1 cellular context compared by ENCODE assay signal in genomic region chr10:133520193-133520738, GRCh38.
TF ChIP-seq lines count a peak whose summit lies in the region.

No MANE protein-coding gene starts in this region.

TF ChIP-seq in HEK293, 187 proteins besides CTCF, POLR2A, EP300 and RAD21 (continued from another document and continues in another):
- TF ChIP-seq ZNF354C (tag by site-specific recombination; IDR thresholded peaks at IDR 0.05; ENCODE audit: borderline replicate concordance, low read depth) (no peak), ZNF37A (tag by site-specific recombination; IDR thresholded peaks at IDR 0.05) (no peak), ZNF664 (tag by site-specific recombination; IDR thresholded peaks at IDR 0.05) (no peak), ZNF692 (tag by site-specific recombination; IDR thresholded peaks at IDR 0.05) (peak; percentile 73), ZBTB48 (tag by site-specific recombination; IDR thresholded peaks at IDR 0.05) (peak; percentile 54; the same call in 1 of the 2 replicates), ZNF514 (tag by site-specific recombination; IDR thresholded peaks at IDR 0.05) (no peak), ZNF23 (tag by site-specific recombination; IDR thresholded peaks at IDR 0.05; ENCODE audit: borderline replicate concordance) (no peak), ZBTB21 (tag by site-specific recombination; IDR thresholded peaks at IDR 0.05) (no peak), ZNF335 (tag by site-specific recombination; conservative IDR thresholded peaks at IDR 0.05) (peak; percentile 75), ZFP41 (tag by site-specific recombination; IDR thresholded peaks at IDR 0.05; ENCODE audit: borderline replicate concordance) (no peak), ZNF785 (tag by site-specific recombination; IDR thresholded peaks at IDR 0.05) (no peak), ZNF530 (tag by site-specific recombination; IDR thresholded peaks at IDR 0.05; ENCODE audit: low read depth) (no peak), KLF9 (tag by site-specific recombination; IDR thresholded peaks at IDR 0.05; ENCODE audit: low read depth) (no peak; the same call in 1 of the 2 replicates), ZNF76 (tag by site-specific recombination; IDR thresholded peaks at IDR 0.05; ENCODE audit: borderline replicate concordance, low read depth) (0 out of 2 replicates have a peak, but pooled peaks have one; percentile 34), ZIC2 (tag by site-specific recombination; IDR thresholded peaks at IDR 0.05) (peak; percentile 71), ZBTB26 (tag by site-specific recombination; optimal IDR thresholded peaks at IDR 0.05) (peak; percentile 40), PRDM4 (tag by site-specific recombination; IDR thresholded peaks at IDR 0.05) (peak; percentile 89), ZNF747 (tag by site-specific recombination; IDR thresholded peaks at IDR 0.05) (no peak), ZNF791 (tag by site-specific recombination; IDR thresholded peaks at IDR 0.05) (no peak), ZNF48 (tag by site-specific recombination; IDR thresholded peaks at IDR 0.05) (no peak), SP7 (tag by site-specific recombination; IDR thresholded peaks at IDR 0.05) (peak; percentile 79), ZBTB8A (tag by site-specific recombination; IDR thresholded peaks at IDR 0.05) (peak; percentile 95), ZNF280D (tag by site-specific recombination; IDR thresholded peaks at IDR 0.05) (no peak), KLF17 (tag by site-specific recombination; IDR thresholded peaks at IDR 0.05) (peak; percentile 51; the same call in 1 of the 2 replicates), HOXA7 (CRISPR knock-in tag; IDR thresholded peaks at IDR 0.05; ENCODE audit: borderline replicate concordance) (no peak), ZNF302 (tag by site-specific recombination; IDR thresholded peaks at IDR 0.05; ENCODE audit: low read depth) (no peak), ZFP3 (tag by site-specific recombination; IDR thresholded peaks at IDR 0.05; ENCODE audit: low read depth) (no peak), ZNF292 (tag by site-specific recombination; IDR thresholded peaks at IDR 0.05; ENCODE audit: borderline replicate concordance, low read depth) (no peak), WT1 (tag by site-specific recombination; IDR thresholded peaks at IDR 0.05) (peak; percentile 52)
- TF ChIP-seq, protein P1, sequence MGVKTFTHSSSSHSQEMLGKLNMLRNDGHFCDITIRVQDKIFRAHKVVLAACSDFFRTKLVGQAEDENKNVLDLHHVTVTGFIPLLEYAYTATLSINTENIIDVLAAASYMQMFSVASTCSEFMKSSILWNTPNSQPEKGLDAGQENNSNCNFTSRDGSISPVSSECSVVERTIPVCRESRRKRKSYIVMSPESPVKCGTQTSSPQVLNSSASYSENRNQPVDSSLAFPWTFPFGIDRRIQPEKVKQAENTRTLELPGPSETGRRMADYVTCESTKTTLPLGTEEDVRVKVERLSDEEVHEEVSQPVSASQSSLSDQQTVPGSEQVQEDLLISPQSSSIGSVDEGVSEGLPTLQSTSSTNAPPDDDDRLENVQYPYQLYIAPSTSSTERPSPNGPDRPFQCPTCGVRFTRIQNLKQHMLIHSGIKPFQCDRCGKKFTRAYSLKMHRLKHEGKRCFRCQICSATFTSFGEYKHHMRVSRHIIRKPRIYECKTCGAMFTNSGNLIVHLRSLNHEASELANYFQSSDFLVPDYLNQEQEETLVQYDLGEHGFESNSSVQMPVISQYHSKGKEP (tag by site-specific recombination; IDR thresholded peaks at IDR 0.05) = no peak
- TF ChIP-seq, protein P2, sequence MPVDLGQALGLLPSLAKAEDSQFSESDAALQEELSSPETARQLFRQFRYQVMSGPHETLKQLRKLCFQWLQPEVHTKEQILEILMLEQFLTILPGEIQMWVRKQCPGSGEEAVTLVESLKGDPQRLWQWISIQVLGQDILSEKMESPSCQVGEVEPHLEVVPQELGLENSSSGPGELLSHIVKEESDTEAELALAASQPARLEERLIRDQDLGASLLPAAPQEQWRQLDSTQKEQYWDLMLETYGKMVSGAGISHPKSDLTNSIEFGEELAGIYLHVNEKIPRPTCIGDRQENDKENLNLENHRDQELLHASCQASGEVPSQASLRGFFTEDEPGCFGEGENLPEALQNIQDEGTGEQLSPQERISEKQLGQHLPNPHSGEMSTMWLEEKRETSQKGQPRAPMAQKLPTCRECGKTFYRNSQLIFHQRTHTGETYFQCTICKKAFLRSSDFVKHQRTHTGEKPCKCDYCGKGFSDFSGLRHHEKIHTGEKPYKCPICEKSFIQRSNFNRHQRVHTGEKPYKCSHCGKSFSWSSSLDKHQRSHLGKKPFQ (tag by site-specific recombination; IDR thresholded peaks at IDR 0.05) = no peak
- TF ChIP-seq, protein P3, sequence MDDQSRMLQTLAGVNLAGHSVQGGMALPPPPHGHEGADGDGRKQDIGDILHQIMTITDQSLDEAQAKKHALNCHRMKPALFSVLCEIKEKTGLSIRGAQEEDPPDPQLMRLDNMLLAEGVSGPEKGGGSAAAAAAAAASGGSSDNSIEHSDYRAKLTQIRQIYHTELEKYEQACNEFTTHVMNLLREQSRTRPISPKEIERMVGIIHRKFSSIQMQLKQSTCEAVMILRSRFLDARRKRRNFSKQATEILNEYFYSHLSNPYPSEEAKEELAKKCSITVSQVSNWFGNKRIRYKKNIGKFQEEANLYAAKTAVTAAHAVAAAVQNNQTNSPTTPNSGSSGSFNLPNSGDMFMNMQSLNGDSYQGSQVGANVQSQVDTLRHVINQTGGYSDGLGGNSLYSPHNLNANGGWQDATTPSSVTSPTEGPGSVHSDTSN (CRISPR knock-in tag; IDR thresholded peaks at IDR 0.05) = no peak
- TF ChIP-seq, protein P4, sequence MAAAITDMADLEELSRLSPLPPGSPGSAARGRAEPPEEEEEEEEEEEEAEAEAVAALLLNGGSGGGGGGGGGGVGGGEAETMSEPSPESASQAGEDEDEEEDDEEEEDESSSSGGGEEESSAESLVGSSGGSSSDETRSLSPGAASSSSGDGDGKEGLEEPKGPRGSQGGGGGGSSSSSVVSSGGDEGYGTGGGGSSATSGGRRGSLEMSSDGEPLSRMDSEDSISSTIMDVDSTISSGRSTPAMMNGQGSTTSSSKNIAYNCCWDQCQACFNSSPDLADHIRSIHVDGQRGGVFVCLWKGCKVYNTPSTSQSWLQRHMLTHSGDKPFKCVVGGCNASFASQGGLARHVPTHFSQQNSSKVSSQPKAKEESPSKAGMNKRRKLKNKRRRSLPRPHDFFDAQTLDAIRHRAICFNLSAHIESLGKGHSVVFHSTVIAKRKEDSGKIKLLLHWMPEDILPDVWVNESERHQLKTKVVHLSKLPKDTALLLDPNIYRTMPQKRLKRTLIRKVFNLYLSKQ (tag by site-specific recombination; IDR thresholded peaks at IDR 0.05; ENCODE audit: borderline replicate concordance) = no peak
- TF ChIP-seq, protein P5, sequence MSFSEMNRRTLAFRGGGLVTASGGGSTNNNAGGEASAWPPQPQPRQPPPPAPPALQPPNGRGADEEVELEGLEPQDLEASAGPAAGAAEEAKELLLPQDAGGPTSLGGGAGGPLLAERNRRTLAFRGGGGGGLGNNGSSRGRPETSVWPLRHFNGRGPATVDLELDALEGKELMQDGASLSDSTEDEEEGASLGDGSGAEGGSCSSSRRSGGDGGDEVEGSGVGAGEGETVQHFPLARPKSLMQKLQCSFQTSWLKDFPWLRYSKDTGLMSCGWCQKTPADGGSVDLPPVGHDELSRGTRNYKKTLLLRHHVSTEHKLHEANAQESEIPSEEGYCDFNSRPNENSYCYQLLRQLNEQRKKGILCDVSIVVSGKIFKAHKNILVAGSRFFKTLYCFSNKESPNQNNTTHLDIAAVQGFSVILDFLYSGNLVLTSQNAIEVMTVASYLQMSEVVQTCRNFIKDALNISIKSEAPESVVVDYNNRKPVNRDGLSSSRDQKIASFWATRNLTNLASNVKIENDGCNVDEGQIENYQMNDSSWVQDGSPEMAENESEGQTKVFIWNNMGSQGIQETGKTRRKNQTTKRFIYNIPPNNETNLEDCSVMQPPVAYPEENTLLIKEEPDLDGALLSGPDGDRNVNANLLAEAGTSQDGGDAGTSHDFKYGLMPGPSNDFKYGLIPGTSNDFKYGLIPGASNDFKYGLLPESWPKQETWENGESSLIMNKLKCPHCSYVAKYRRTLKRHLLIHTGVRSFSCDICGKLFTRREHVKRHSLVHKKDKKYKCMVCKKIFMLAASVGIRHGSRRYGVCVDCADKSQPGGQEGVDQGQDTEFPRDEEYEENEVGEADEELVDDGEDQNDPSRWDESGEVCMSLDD (tag by site-specific recombination; IDR thresholded peaks at IDR 0.05) = peak; percentile 94
- TF ChIP-seq, protein P6, sequence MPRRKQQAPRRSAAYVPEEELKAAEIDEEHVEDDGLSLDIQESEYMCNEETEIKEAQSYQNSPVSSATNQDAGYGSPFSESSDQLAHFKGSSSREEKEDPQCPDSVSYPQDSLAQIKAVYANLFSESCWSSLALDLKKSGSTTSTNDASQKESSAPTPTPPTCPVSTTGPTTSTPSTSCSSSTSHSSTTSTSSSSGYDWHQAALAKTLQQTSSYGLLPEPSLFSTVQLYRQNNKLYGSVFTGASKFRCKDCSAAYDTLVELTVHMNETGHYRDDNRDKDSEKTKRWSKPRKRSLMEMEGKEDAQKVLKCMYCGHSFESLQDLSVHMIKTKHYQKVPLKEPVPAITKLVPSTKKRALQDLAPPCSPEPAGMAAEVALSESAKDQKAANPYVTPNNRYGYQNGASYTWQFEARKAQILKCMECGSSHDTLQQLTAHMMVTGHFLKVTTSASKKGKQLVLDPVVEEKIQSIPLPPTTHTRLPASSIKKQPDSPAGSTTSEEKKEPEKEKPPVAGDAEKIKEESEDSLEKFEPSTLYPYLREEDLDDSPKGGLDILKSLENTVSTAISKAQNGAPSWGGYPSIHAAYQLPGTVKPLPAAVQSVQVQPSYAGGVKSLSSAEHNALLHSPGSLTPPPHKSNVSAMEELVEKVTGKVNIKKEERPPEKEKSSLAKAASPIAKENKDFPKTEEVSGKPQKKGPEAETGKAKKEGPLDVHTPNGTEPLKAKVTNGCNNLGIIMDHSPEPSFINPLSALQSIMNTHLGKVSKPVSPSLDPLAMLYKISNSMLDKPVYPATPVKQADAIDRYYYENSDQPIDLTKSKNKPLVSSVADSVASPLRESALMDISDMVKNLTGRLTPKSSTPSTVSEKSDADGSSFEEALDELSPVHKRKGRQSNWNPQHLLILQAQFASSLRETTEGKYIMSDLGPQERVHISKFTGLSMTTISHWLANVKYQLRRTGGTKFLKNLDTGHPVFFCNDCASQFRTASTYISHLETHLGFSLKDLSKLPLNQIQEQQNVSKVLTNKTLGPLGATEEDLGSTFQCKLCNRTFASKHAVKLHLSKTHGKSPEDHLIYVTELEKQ (tag by site-specific recombination; IDR thresholded peaks at IDR 0.05; ENCODE audit: borderline replicate concordance) = no peak
